ENCODE assay signal across 1 cellular context in the genomic region with DNA sequence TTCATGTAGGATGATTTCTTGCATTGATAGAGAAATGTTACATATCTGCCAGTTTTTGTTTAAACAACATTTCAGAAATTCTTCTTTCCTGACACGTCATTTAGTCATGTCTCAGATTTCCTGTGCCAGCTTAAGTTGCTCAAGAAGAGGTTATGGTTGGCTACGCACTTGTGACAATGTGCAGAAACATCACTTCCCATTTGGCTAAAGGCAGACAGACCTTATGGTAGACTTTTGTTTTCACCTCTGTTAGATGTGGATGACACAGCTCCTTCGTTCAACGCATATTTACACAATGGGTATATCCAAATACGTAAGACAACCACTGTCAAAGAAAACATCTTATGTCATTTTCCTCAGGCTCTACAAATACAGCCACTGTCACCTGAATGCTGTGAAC.
TF ChIP-seq lines count a peak whose summit lies in the region.

No MANE protein-coding gene starts in this region.

TF ChIP-seq in A549, 52 proteins besides CTCF, POLR2A, EP300 and RAD21 (continued from another document):
- TF ChIP-seq E2F6 (IDR thresholded peaks at IDR 0.05; ENCODE audit: borderline replicate concordance, low read depth) (no peak), CBX2 (IDR thresholded peaks at IDR 0.05; ENCODE audit: borderline replicate concordance, low read depth) (no peak), MAX (IDR thresholded peaks at IDR 0.05) (peak; percentile 76), GATA3 (IDR thresholded peaks at IDR 0.05; ENCODE audit: borderline replicate concordance) (peak; percentile 85; the same call in 1 of the 2 replicates), CEBPB (IDR thresholded peaks at IDR 0.05) (peak; percentile 84 to 95), JUNB (IDR thresholded peaks at IDR 0.05) (peak; percentile 87), KDM1A (IDR thresholded peaks at IDR 0.05; ENCODE audit: low read depth) (no peak), CHD2 (IDR thresholded peaks at IDR 0.05; ENCODE audit: low read length, partially characterized antibody) (no peak)
- TF ChIP-seq, protein P1, sequence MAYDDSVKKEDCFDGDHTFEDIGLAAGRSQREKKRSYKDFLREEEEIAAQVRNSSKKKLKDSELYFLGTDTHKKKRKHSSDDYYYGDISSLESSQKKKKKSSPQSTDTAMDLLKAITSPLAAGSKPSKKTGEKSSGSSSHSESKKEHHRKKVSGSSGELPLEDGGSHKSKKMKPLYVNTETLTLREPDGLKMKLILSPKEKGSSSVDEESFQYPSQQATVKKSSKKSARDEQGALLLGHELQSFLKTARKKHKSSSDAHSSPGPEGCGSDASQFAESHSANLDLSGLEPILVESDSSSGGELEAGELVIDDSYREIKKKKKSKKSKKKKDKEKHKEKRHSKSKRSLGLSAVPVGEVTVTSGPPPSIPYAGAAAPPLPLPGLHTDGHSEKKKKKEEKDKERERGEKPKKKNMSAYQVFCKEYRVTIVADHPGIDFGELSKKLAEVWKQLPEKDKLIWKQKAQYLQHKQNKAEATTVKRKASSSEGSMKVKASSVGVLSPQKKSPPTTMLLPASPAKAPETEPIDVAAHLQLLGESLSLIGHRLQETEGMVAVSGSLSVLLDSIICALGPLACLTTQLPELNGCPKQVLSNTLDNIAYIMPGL (CRISPR knock-in tag; IDR thresholded peaks at IDR 0.05; ENCODE audit: borderline replicate concordance) = no peak
TF ChIP-seq in A549: peak in this region for 12.
